Comparison of ENCODE assay signal across 9 cellular contexts in genomic region chr17:59844884-59845594, GRCh38. TPM values are rescaled to one million over a fixed set of nuclear protein-coding genes. Genes with fewer than 3 reads are reported as not detected.
DNase-seq lines count a peak whose midpoint lies in the region; ATAC-seq and TF ChIP-seq lines count a peak whose summit lies in the region.
"Had no signal": no experiment of that assay in that cellular context is flagged by ENCODE, and none has a peak within 500 bp of the region (broad histone marks: within the 10 kb centered on the region; RNA-seq: fewer than 3 reads in every experiment).

No MANE protein-coding gene starts in this region.

- WGBS in stomach, 5 donors: 42 to 57% (median 45%) methylated on average over 3 of the region's 3 CpGs

- no peaks in the 10 kb centered on the region for H3K9me3 ChIP-seq in stomach

- DNase-seq in activated CD8-positive, alpha-beta memory T cell treated with anti-CD3 and anti-CD28 coated beads for 24 hours: peak; percentile 64
- no peak for DNase-seq in activated CD8-positive, alpha-beta memory T cell treated with anti-CD3 and anti-CD28 coated beads, Interleukin-2, amount 50 U/mL, for 48 hours
- DNase-seq in SW480 (ENCODE audit: low spot score): peak; percentile 54
- DNase-seq in fibroblast of mammary gland (ENCODE audit: low read depth): peak; percentile 78
- DNase-seq in stomach: no peak
- DNase-seq in midbrain (lab: John Stamatoyannopoulos, UW): no peak
- DNase-seq: DND-41 had no signal

- no peak overlapping the region for H3K4me3 ChIP-seq in fibroblast of mammary gland (ENCODE audit: control insufficient read depth, low read depth, low read length)
- no peak overlapping the region for H3K4me3 ChIP-seq in stomach

- H3K36me3 ChIP-seq in stomach: peaks cover 5 to 23% (median 13%) of the 10 kb centered on the region in 4 donors

- H3K27ac ChIP-seq in stomach: peak overlapping the region; percentile 77 to 100 (median 96)

- TF ChIP-seq POLR2A in stomach (IDR thresholded peaks at IDR 0.05): no peak

- ATAC-seq in GM21786 (IDR thresholded peaks at IDR 0.05; ENCODE audit: unreplicated experiment) (no peak), HG02610 (IDR thresholded peaks at IDR 0.05; ENCODE audit: unreplicated experiment) (no peak)

- H3K27me3 ChIP-seq in stomach: no peaks in the 10 kb centered on the region

- intact Hi-C loops in stomach (cut with DNase I; ENCODE audit: low total_unique reads): no loop called here

- no peak for TF ChIP-seq EP300 in stomach (IDR thresholded peaks at IDR 0.05)

- TF ChIP-seq CTCF in fibroblast of mammary gland (conservative IDR thresholded peaks at IDR 0.05; ENCODE audit: control insufficient read depth, insufficient read depth, low read depth, low read length) (no peak), stomach (IDR thresholded peaks at IDR 0.05) (no peak)

- H3K4me1 ChIP-seq in stomach: peaks cover 27 to 89% (median 67%) of the 10 kb centered on the region in 4 donors

RNA-seq across cellular contexts. Expression of gene TUBD1, which starts 47.7 kb away (rescaled TPM):
- 10 to 100 TPM in 4 of 5 donors, not detected in 1; 10.1 to 28.6 (median 15.1) TPM for total RNA-seq in stomach
- polyA plus RNA-seq in stomach: 10 to 100 TPM in 1 of 3 donors, 1 to 10 TPM in 2; 5.9 to 15.3 (median 7.5) TPM

RNA-seq across cellular contexts. Expression of gene RPS6KB1, which starts 47.9 kb away (rescaled TPM):
- 100 to 1,000 TPM in 1 of 5 donors, 10 to 100 TPM in 4; 26.3 to 129 (median 62.6) TPM for total RNA-seq in stomach
- 10 to 100 TPM in 1 of 3 donors, 1 to 10 TPM in 2; 9.4 to 14.8 (median 9.7) TPM for polyA plus RNA-seq in stomach

Comparison
In these comparisons a context has a peak if more than half of its experiments do, and no peak if none do; other contexts are left out.
1. DNase-seq: peak in activated CD8-positive, alpha-beta memory T cell treated with anti-CD3 and anti-CD28 coated beads for 24 hours (single experiment), SW480 (single experiment) and fibroblast of mammary gland (single experiment); none in activated CD8-positive, alpha-beta memory T cell treated with anti-CD3 and anti-CD28 coated beads, Interleukin-2, amount 50 U/mL, for 48 hours (single experiment), stomach (single experiment) and midbrain (single experiment).